19 cellular contexts compared by ENCODE assay signal in genomic region chr6:34865107-34865506, GRCh38. TPM values are rescaled to one million over a fixed set of nuclear protein-coding genes. Genes with fewer than 3 reads are reported as not detected.
DNase-seq lines count a peak whose midpoint lies in the region; ATAC-seq, FAIRE-seq and TF ChIP-seq lines count a peak whose summit lies in the region.
"Had no signal": no experiment of that assay in that cellular context is flagged by ENCODE, and none has a peak within 500 bp of the region (broad histone marks: within the 10 kb centered on the region; RNA-seq: fewer than 3 reads in every experiment).

No MANE protein-coding gene starts in this region.

- H3K4me1 ChIP-seq in sigmoid colon = peaks cover 0 to 20% (median 11%) of the 10 kb centered on the region in 4 donors
- H3K4me1 ChIP-seq in PC-9 (replicated peaks; ENCODE audit: insufficient read depth) = no peaks in the 10 kb centered on the region
- no peaks in the 10 kb centered on the region for H3K4me1 ChIP-seq in colonic mucosa
- H3K4me1 ChIP-seq: esophagus squamous epithelium had no signal

- FAIRE-seq in endometrium (lab: Jason Lieb, UNC) (peak; percentile 15), urothelium cell line (lab: Jason Lieb, UNC) (no peak)

- H3K36me3 ChIP-seq in sigmoid colon = peaks cover 0 to 37% (median 5%) of the 10 kb centered on the region in 4 donors
- H3K36me3 ChIP-seq in PC-9 (ENCODE audit: low read depth) = peaks cover 15% of the 10 kb centered on the region
- H3K36me3 ChIP-seq in colonic mucosa = no peaks in the 10 kb centered on the region

- no peaks in the 10 kb centered on the region for H3K79me2 ChIP-seq in PC-9 (ENCODE audit: low read depth)

- H3K27me3 ChIP-seq in sigmoid colon (no peaks in the 10 kb centered on the region), PC-9 (ENCODE audit: insufficient read depth, low read depth) (no peaks in the 10 kb centered on the region), colonic mucosa (no peaks in the 10 kb centered on the region)
- H3K27me3 ChIP-seq: esophagus squamous epithelium had no signal

- H3K4me2 ChIP-seq in PC-9 = no peak overlapping the region

- BruUV-seq in PC-9 (replicated peaks; lab: Mats Ljungman, UMichigan) = no TSS peak

- CTCF ChIA-PET in PC-9 (lab: Charles Lee) = no interaction called here

- DNase-seq in hepatic stellate cell (ENCODE audit: low spot score) (peak; percentile 31), sigmoid colon (no peak), PC-9 (no peak), colonic mucosa (no peak), urothelium cell line (ENCODE audit: low spot score) (no peak), AG08395 (ENCODE audit: low spot score) (no peak)
- DNase-seq: activated B cell treated with CpG ODN at 0.5 μM for 24 hours; activated effector memory CD4-positive, alpha-beta T cell treated with Interleukin-2 at 50 U/mL for 16 hours; amniotic stem cell; COR-L47; cortex of kidney; esophagus squamous epithelium; GM23248; NCI-H1417 treated with DMSO at 0.1 percent for 48 hours; NCI-H774; stimulated activated CD4-positive, alpha-beta T cell treated with anti-CD3 and anti-CD28 coated beads, Interleukin-1b, Interleukin-23, amount 100 ng/mL, for 48 hours had no signal

- no peak for TF ChIP-seq POLR2A in sigmoid colon (IDR thresholded peaks at IDR 0.05)

- POLR2A ChIA-PET in PC-9 (lab: Charles Lee; ENCODE audit: unreplicated experiment) = no interaction called here

- ATAC-seq in SK-N-SH treated with all-trans-retinoic acid at 6 μM for 48 hours = peak; percentile 95

- H3K4me3 ChIP-seq in sigmoid colon = no peak overlapping the region
- H3K4me3 ChIP-seq in PC-9 = no peak overlapping the region
- H3K4me3 ChIP-seq in colonic mucosa = no peak overlapping the region
- H3K4me3 ChIP-seq: esophagus squamous epithelium, GM23248, lung had no signal

- peaks cover 5% of the 10 kb centered on the region for H3F3A ChIP-seq in PC-9 (ENCODE audit: insufficient read depth, low read depth)

- H3K9me3 ChIP-seq in sigmoid colon (no peaks in the 10 kb centered on the region), PC-9 (ENCODE audit: insufficient read depth, low read depth) (no peaks in the 10 kb centered on the region), colonic mucosa (no peaks in the 10 kb centered on the region)
- H3K9me3 ChIP-seq: esophagus squamous epithelium had no signal

- H3K9me2 ChIP-seq in PC-9 (ENCODE audit: insufficient read depth) = no peaks in the 10 kb centered on the region

- peak overlapping the region in 3 of 4 donors; percentile 65 to 77 (median 74) for H3K27ac ChIP-seq in sigmoid colon
- no peak overlapping the region for H3K27ac ChIP-seq in PC-9
- no peak overlapping the region for H3K27ac ChIP-seq in colonic mucosa
- H3K27ac ChIP-seq: esophagus squamous epithelium, GM23248 had no signal

- H4K20me1 ChIP-seq in PC-9 (ENCODE audit: insufficient read depth) = no peaks in the 10 kb centered on the region; the same call in 1 of the 2 replicates

- no peak overlapping the region for H3K9ac ChIP-seq in colonic mucosa (ENCODE audit: low read depth in 2 of 2, low read length in 2 of 2)
- H3K9ac ChIP-seq: GM23248 had no signal

- intact Hi-C loops in sigmoid colon (cut with DNase I) (no loop called here), PC-9 (cut with micrococcal nuclease; ENCODE audit: unreplicated experiment) (no loop called here), colonic mucosa (cut with DNase I) (no loop called here)

- TF ChIP-seq EP300 in sigmoid colon (IDR thresholded peaks at IDR 0.05) = peak in 3 of 4 donors; percentile 58 to 91 (median 79)

- 80 to 89% methylated on average over 3 of the region's 3 CpGs for WGBS in sigmoid colon, 2 donors

- TF ChIP-seq CTCF in sigmoid colon (IDR thresholded peaks at IDR 0.05) (no peak), PC-9 (conservative IDR thresholded peaks at IDR 0.05) (no peak), colonic mucosa (IDR thresholded peaks at IDR 0.05) (no peak)

- no peak overlapping the region for H2AFZ ChIP-seq in PC-9
- H2AFZ ChIP-seq: GM23248 had no signal

TF ChIP-seq in SK-N-SH treated with all-trans-retinoic acid at 6 μM for 48 hours, 23 proteins besides CTCF, POLR2A, EP300 and RAD21:
- TF ChIP-seq ISL1 (CRISPR knock-in tag; IDR thresholded peaks at IDR 0.05) = peak; percentile 52
- peak; percentile 61; the same call in 1 of the 2 replicates for TF ChIP-seq TCF4 (CRISPR knock-in tag; IDR thresholded peaks at IDR 0.05; ENCODE audit: borderline replicate concordance)
- no peak for TF ChIP-seq TSHZ2 (CRISPR knock-in tag; IDR thresholded peaks at IDR 0.05)
- no peak for TF ChIP-seq ZNF70 (CRISPR knock-in tag; IDR thresholded peaks at IDR 0.05)
- no peak for TF ChIP-seq ARNTL (CRISPR knock-in tag; IDR thresholded peaks at IDR 0.05; ENCODE audit: borderline replicate concordance, low read depth)
- TF ChIP-seq CREB5 (CRISPR knock-in tag; IDR thresholded peaks at IDR 0.05; ENCODE audit: low read depth) = peak; percentile 57; the same call in 1 of the 2 replicates
- 0 out of 2 replicates have a peak, but pooled peaks have one; percentile 20 for TF ChIP-seq CSRNP3 (CRISPR knock-in tag; IDR thresholded peaks at IDR 0.05)
- no peak for TF ChIP-seq ZFP3 (CRISPR knock-in tag; IDR thresholded peaks at IDR 0.05)
- TF ChIP-seq TOX (CRISPR knock-in tag; IDR thresholded peaks at IDR 0.05; ENCODE audit: borderline replicate concordance) = no peak
- TF ChIP-seq BACH2 (CRISPR knock-in tag; IDR thresholded peaks at IDR 0.05; ENCODE audit: borderline replicate concordance) = no peak
- no peak for TF ChIP-seq ZFP30 (CRISPR knock-in tag; IDR thresholded peaks at IDR 0.05)
- no peak for TF ChIP-seq ZNF565 (CRISPR knock-in tag; conservative IDR thresholded peaks at IDR 0.05; ENCODE audit: low read depth)
- TF ChIP-seq ZC3H10 (CRISPR knock-in tag; IDR thresholded peaks at IDR 0.05) = 0 out of 2 replicates have a peak, but pooled peaks have one; percentile 37
- no peak for TF ChIP-seq GLIS3 (CRISPR knock-in tag; IDR thresholded peaks at IDR 0.05)
- no peak for TF ChIP-seq CSDC2 (CRISPR knock-in tag; IDR thresholded peaks at IDR 0.05)
- TF ChIP-seq OSR1 (CRISPR knock-in tag; IDR thresholded peaks at IDR 0.05) = no peak

RNA-seq across cellular contexts. Expression of gene TAF11, which starts 22.7 kb away (rescaled TPM):
- total RNA-seq in sigmoid colon = 10 to 100 TPM; 31.0 to 37.7 (median 31.4) TPM
- polyA plus RNA-seq in sigmoid colon = 10 to 100 TPM; 34.0 to 47.9 (median 36.0) TPM
- total RNA-seq in PC-9 (2021) = 26.7 and 27.2 TPM in 2 replicates
- 10 to 100 TPM; 24.6 to 27.4 TPM for total RNA-seq in colonic mucosa

RNA-seq across cellular contexts. Expression of gene ANKS1A, which starts 23.9 kb away (rescaled TPM):
- 10 to 100 TPM; 37.8 to 60.1 (median 41.0) TPM for total RNA-seq in sigmoid colon
- 10 to 100 TPM in 2 of 3 donors, 1 to 10 TPM in 1; 9.0 to 17.5 (median 11.3) TPM for polyA plus RNA-seq in sigmoid colon
- total RNA-seq in PC-9 (2021) = 22.6 and 28.5 TPM in 2 replicates
- 10 to 100 TPM; 25.3 to 26.0 TPM for total RNA-seq in colonic mucosa

Comparison
In these comparisons a context has a peak if more than half of its experiments do, and no peak if none do; other contexts are left out.
1. H3K27ac ChIP-seq: peak in sigmoid colon (3 of 4); none in PC-9 (single experiment) and colonic mucosa (single experiment).